Comparison of ENCODE assay signal across 8 cellular contexts in the genomic region with DNA sequence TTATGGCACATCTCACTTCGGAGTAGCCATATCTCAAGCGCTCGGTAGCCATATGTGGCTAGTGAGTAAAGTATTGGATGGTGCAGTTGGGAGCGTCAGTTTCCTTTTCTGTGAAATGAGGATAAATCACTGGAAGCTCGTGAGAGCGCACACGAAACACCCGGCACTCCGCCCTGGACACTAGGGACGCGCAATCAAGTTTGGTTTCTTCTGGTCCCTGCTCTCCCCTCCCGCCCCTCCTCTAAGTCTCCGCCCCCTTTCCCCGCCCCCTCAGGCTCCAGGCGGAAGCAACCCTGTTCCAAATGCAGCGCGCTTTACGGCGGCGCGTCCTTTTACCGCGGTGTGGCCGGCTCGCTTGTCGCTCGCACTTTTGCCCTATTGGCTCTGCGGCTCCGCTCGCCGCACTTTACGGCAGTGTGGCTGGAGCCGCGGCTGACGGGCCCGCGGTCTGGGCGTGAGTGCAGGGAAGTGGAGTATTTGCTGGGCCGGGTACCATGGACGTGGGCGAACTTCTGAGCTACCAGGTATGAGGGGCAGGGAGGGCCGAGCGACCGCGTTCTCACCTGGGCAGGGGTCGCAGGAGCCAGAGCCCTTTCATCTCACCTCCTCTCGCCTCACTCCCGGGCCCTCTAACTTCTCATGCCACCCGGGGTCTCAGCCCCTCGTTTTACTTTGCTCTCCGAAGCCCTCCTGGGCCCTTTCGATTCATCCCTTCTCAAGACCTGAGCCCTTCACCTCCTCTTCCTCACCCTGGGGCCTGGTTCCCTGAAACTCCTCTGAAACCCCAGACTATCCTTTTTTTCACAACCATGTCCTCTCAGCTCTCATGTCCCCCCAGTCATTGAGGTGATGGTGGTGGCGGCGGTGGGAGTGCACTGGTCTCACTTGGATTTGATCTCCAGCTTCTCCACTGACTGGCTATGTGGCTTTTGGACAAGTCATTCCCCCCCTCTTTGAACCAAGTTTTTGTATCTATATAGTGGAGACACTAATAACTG. TPM values are rescaled to one million over a fixed set of nuclear protein-coding genes. Genes with fewer than 3 reads are reported as not detected.
DNase-seq lines count a peak whose midpoint lies in the region; ATAC-seq and TF ChIP-seq lines count a peak whose summit lies in the region.

A gene with protein sequence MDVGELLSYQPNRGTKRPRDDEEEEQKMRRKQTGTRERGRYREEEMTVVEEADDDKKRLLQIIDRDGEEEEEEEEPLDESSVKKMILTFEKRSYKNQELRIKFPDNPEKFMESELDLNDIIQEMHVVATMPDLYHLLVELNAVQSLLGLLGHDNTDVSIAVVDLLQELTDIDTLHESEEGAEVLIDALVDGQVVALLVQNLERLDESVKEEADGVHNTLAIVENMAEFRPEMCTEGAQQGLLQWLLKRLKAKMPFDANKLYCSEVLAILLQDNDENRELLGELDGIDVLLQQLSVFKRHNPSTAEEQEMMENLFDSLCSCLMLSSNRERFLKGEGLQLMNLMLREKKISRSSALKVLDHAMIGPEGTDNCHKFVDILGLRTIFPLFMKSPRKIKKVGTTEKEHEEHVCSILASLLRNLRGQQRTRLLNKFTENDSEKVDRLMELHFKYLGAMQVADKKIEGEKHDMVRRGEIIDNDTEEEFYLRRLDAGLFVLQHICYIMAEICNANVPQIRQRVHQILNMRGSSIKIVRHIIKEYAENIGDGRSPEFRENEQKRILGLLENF (plus strand): TSS at position 402 of the 998 bp plus-strand sequence. CDS start 93 bp downstream, at position 495.

- no peaks in the 10 kb centered on the region for H3F3A ChIP-seq in smooth muscle cell (ENCODE audit: low read depth)

- CTCF ChIA-PET in mammary epithelial cell (lab: Charles Lee; ENCODE audit: low non-redundant PET), result no interaction called here

- TF ChIP-seq CTCF in WERI-Rb-1 (IDR thresholded peaks at IDR 0.05; ENCODE audit: low read depth, low read length) (no peak), mammary epithelial cell (conservative IDR thresholded peaks at IDR 0.05 in 1 of 2, IDR thresholded peaks at IDR 0.05 in 1 of 2; ENCODE audit: extremely low read depth in 1 of 2, insufficient read depth in 1 of 2, low read depth in 1 of 2, low read length in 2 of 2) (no peak), smooth muscle cell (IDR thresholded peaks at IDR 0.05; ENCODE audit: borderline replicate concordance, insufficient read depth, poor library complexity, severe bottlenecking) (no peak)

- in situ Hi-C loops in mammary epithelial cell (cut with MboI; ENCODE audit: low sequenced_read_pairs in 2 of 2), result no loop called here

- peak; percentile 96 for DNase-seq in AG08395 (ENCODE audit: low spot score)
- DNase-seq in NCI-H2227 treated with DMSO at 0.1 percent for 48 hours (lab: John Stamatoyannopoulos, UW), result peak; percentile 97
- DNase-seq in WERI-Rb-1, result peak; percentile 98
- DNase-seq in mammary epithelial cell, result peak; percentile 97
- peak; percentile 97 for DNase-seq in iPS-NIHi11 (ENCODE audit: low spot score)
- peak; percentile 86 for DNase-seq in smooth muscle cell (lab: John Stamatoyannopoulos, UW; ENCODE audit: unreplicated experiment)

- H4K20me1 ChIP-seq in mammary epithelial cell (ENCODE audit: insufficient read depth, low read length) (no peaks in the 10 kb centered on the region), smooth muscle cell (ENCODE audit: low read depth) (peaks cover 31% of the 10 kb centered on the region)

- WGBS in mammary epithelial cell (ENCODE audit: low coverage, missing lambda C conversion rate), result 0% methylated on average over 15 of the region's 54 CpGs
- WGBS in smooth muscle cell (ENCODE audit: low lambda C conversion rate), result 3% methylated on average over 44 of the region's 54 CpGs

- H3K4me1 ChIP-seq in mammary epithelial cell (ENCODE audit: insufficient read depth, low read length), result no peaks in the 10 kb centered on the region
- peaks cover 13% of the 10 kb centered on the region for H3K4me1 ChIP-seq in smooth muscle cell (ENCODE audit: low read depth)

- H3K4me2 ChIP-seq in mammary epithelial cell (ENCODE audit: insufficient read depth, low read depth, low read length) (peak within 1 kb of the TSS; percentile 84), smooth muscle cell (peak within 1 kb of the TSS; percentile 97)

- H2AFZ ChIP-seq in mammary epithelial cell (ENCODE audit: low read depth, low read length) (peak within 1 kb of the TSS; percentile 95), smooth muscle cell (ENCODE audit: low read depth) (peak within 1 kb of the TSS; percentile 83)

- dilution Hi-C loops in mammary epithelial cell (cut with HindIII; ENCODE audit: low sequenced_read_pairs), result no loop called here

- H3K79me2 ChIP-seq in mammary epithelial cell (ENCODE audit: insufficient read depth, low read length) (peaks cover 42% of the 10 kb centered on the region), smooth muscle cell (ENCODE audit: low read depth) (peaks cover 46% of the 10 kb centered on the region)

- H3K27me3 ChIP-seq in WERI-Rb-1 (ENCODE audit: insufficient read depth, low read depth, severe bottlenecking) (no peaks in the 10 kb centered on the region), mammary epithelial cell (ENCODE audit: insufficient read depth, low read length) (no peaks in the 10 kb centered on the region), smooth muscle cell (ENCODE audit: low read depth) (peaks cover 12% of the 10 kb centered on the region)

- peak within 1 kb of the TSS; percentile 83 for H3K9ac ChIP-seq in mammary epithelial cell (ENCODE audit: insufficient read depth, low read length)
- peak within 1 kb of the TSS; percentile 76 for H3K9ac ChIP-seq in smooth muscle cell (ENCODE audit: low read depth)

- intact Hi-C loops in mammary epithelial cell (cut with micrococcal nuclease), result no loop called here

- no peaks in the 10 kb centered on the region for H3K9me3 ChIP-seq in WERI-Rb-1 (ENCODE audit: severe bottlenecking)
- no peaks in the 10 kb centered on the region for H3K9me3 ChIP-seq in mammary epithelial cell (replicated peaks; ENCODE audit: insufficient read depth, low read length)
- H3K9me3 ChIP-seq in smooth muscle cell (replicated peaks; ENCODE audit: low read depth), result no peaks in the 10 kb centered on the region

- no peaks in the 10 kb centered on the region; the same call in 1 of the 2 replicates for H3K36me3 ChIP-seq in WERI-Rb-1
- no peaks in the 10 kb centered on the region for H3K36me3 ChIP-seq in mammary epithelial cell (ENCODE audit: insufficient read depth, low read length)
- no peaks in the 10 kb centered on the region for H3K36me3 ChIP-seq in smooth muscle cell (ENCODE audit: low read depth)

- H3K4me3 ChIP-seq in WERI-Rb-1 (ENCODE audit: low read depth, low read length) (peak within 1 kb of the TSS; percentile 76), mammary epithelial cell (replicated peaks in 1 of 3; ENCODE audit: insufficient read depth in 1 of 3, low read depth in 2 of 3, low read length in 3 of 3) (peak within 1 kb of the TSS; percentile 88 to 95 (median 93)), smooth muscle cell (peak within 1 kb of the TSS; percentile 83)

- ATAC-seq in GM18909 (IDR thresholded peaks at IDR 0.05; ENCODE audit: poor library complexity, unreplicated experiment) (peak; percentile 81), HG03159 (IDR thresholded peaks at IDR 0.05; ENCODE audit: unreplicated experiment) (peak; percentile 83)

- no TSS peak for BruUV-seq in mammary epithelial cell (replicated peaks; lab: Mats Ljungman, UMichigan)

- H3K27ac ChIP-seq in WERI-Rb-1 (peak within 1 kb of the TSS; percentile 40), mammary epithelial cell (ENCODE audit: insufficient read depth, low read depth, low read length) (peak within 1 kb of the TSS; percentile 58), smooth muscle cell (ENCODE audit: low read depth) (no peak within 1 kb of the TSS)

RNA-seq across cellular contexts. Expression of the gene that starts here (rescaled TPM):
- total RNA-seq in mammary epithelial cell (10 to 100 TPM; 15.8 to 58.2 TPM), smooth muscle cell (32.8 and 33.3 TPM in 2 replicates)
- polyA plus RNA-seq in mammary epithelial cell (32.1 TPM), smooth muscle cell (56.0 and 63.6 TPM in 2 replicates)
- 30.6 TPM for polyA minus RNA-seq in mammary epithelial cell
